Comparison of ENCODE assay signal across 8 cellular contexts in the genomic region with DNA sequence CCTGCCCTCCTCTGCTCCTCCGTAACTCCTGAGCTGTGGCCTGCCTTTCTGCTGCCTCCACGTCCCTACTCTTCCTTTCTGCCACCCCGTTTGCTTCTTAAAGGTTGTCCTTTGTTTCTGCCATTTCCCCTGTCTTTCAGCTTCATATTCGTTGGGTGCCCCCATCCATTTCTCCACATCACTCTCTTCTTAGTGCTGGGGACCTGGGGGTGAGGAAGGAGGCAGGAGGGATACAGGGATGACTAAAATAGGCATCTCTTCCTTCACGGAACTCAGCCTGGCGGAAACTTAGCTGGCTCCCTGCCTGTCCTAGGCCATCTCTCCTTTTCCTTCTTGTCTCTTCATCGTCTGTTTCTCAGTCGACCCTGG.
DNase-seq lines count a peak whose midpoint lies in the region; ATAC-seq and TF ChIP-seq lines count a peak whose summit lies in the region.

No MANE protein-coding gene starts in this region.

- H3K4me3 ChIP-seq in AG04449 (ENCODE audit: low read depth, low read length) (peak overlapping the region; percentile 60), Loucy (ENCODE audit: low read length, poor library complexity, severe bottlenecking) (peak overlapping the region; percentile 76), dorsolateral prefrontal cortex (peak overlapping the region; percentile 29 to 73 (median 59))

- H3K4me3 Mint-ChIP-seq in nephron progenitor cell = peak overlapping the region; percentile 83

- no peak overlapping the region for H3K27ac Mint-ChIP-seq in nephron progenitor cell

- H3K36me3 Mint-ChIP-seq in nephron progenitor cell (ENCODE audit: low read depth) = peaks cover 21% of the 10 kb centered on the region

- no peaks in the 10 kb centered on the region for H3K27me3 ChIP-seq in Loucy (ENCODE audit: insufficient read depth, low read length, poor library complexity, severe bottlenecking)
- peaks cover 0 to 44% (median 10%) of the 10 kb centered on the region in 45 donors for H3K27me3 ChIP-seq in dorsolateral prefrontal cortex

- intact Hi-C loops in dorsolateral prefrontal cortex (cut with DNase I) (no loop called here), posterior cingulate gyrus (cut with DNase I) (no loop called here)

- DNase-seq in AG04449 (ENCODE audit: low read depth, low spot score) (no peak), dorsolateral prefrontal cortex (no peak), nephron progenitor cell (no peak), NCI-H2227 treated with DMSO at 0.1 percent for 48 hours (lab: John Stamatoyannopoulos, UW) (no peak), posterior cingulate gyrus (no peak)

- TF ChIP-seq CTCF in AG04449 (IDR thresholded peaks at IDR 0.05; ENCODE audit: insufficient read depth, low read length, missing control alignments) (no peak), Loucy (conservative IDR thresholded peaks at IDR 0.05; ENCODE audit: low read length) (no peak), dorsolateral prefrontal cortex (IDR thresholded peaks at IDR 0.05 in 54 of 56, conservative IDR thresholded peaks at IDR 0.05 in 2 of 56; ENCODE audit: low read depth in 1 of 56, partially characterized antibody in 56 of 56) (peak in 2 of 56 donors; percentile 0 to 1), nephron progenitor cell (IDR thresholded peaks at IDR 0.05) (no peak)

- no peak overlapping the region for H3K27ac ChIP-seq in dorsolateral prefrontal cortex

- H3K9me2 ChIP-seq in Loucy (replicated peaks; ENCODE audit: low read depth, low read length) = no peaks in the 10 kb centered on the region

- peaks cover 51% of the 10 kb centered on the region for H3K27me3 Mint-ChIP-seq in nephron progenitor cell (ENCODE audit: low read depth, poor library complexity)

- peak overlapping the region; percentile 86 for H3K4me2 ChIP-seq in Loucy (ENCODE audit: low read depth, low read length, poor library complexity, severe bottlenecking)

- H3K9me3 Mint-ChIP-seq in nephron progenitor cell = peaks cover 27% of the 10 kb centered on the region

- POLR2A ChIA-PET in AG04449 (lab: Yijun Ruan, JAX) = no interaction called here

- H3K79me2 ChIP-seq in Loucy (ENCODE audit: insufficient read depth, low read length) = no peaks in the 10 kb centered on the region

- ATAC-seq in GM18868 (IDR thresholded peaks at IDR 0.05; ENCODE audit: unreplicated experiment) (no peak), HG02571 (IDR thresholded peaks at IDR 0.05; ENCODE audit: unreplicated experiment) (no peak)

- peaks cover 47% of the 10 kb centered on the region for H3K4me1 Mint-ChIP-seq in nephron progenitor cell

- no peaks in the 10 kb centered on the region for H3K9me3 ChIP-seq in Loucy (ENCODE audit: insufficient read depth, low read depth, low read length)

- H3K36me3 ChIP-seq in Loucy (ENCODE audit: insufficient read depth, low read length) = no peaks in the 10 kb centered on the region

- no peaks in the 10 kb centered on the region for H3F3A ChIP-seq in Loucy (ENCODE audit: low read depth)

- CTCF ChIA-PET in AG04449 (lab: Yijun Ruan, JAX) = interaction anchor here (0.7 to 29.1 kb wide), 9 partner anchors 6 to 134 kb away, joined by 3 to 2279 read pairs (median 4); partner anchors contain the start of gene KIRREL1

- H4K20me1 ChIP-seq in Loucy (ENCODE audit: insufficient read depth, low read length, poor library complexity, severe bottlenecking) = no peaks in the 10 kb centered on the region

- peaks cover 4% of the 10 kb centered on the region for H3K4me1 ChIP-seq in Loucy (ENCODE audit: insufficient read depth, low read length, poor library complexity, severe bottlenecking)

- peak overlapping the region; percentile 64 for H3K9ac ChIP-seq in Loucy (ENCODE audit: low read depth, low read length, poor library complexity, severe bottlenecking)

- H2AFZ ChIP-seq in Loucy (ENCODE audit: low read length) = peak overlapping the region; percentile 95
